8 cellular contexts compared by ENCODE assay signal in the genomic region with DNA sequence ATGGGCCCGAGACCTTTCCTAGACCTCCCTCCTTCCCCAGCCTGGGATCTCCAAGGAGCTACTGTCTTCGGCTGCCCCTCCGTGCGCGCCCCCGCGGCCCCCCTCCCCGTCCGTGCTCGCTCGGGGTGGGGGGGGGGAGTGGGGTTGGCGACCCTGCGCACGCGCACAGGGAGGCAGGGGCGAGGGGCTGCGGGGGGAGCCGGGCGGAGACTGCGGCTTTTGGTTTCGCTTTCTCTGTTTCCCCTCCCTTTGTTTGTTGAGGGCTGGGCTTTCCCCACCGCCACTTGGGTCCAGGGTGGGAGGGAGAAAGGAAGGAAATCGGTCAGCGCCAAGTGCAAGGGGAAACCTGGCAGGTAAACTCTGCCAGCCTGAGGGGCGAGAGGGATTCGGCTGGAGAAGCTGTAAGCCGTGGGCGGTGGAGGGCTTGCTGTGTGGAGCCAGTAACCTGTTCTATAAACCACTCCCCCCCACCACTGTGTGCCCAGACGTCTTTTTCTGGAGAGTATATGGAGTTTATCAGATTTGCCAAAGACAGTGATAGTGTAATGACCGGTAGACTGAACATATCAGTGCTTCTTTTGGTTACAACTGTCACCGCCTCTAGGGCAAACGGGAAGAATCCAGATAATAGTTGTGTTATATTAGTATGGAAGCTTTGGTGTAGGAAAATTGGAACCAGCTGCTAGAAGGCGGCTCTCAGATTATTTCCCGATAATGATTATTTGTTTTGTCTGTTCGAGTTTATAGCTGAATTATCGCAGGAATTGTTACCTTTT. TPM values are rescaled to one million over a fixed set of nuclear protein-coding genes. Genes with fewer than 3 reads are reported as not detected.
DNase-seq lines count a peak whose midpoint lies in the region; ATAC-seq and TF ChIP-seq lines count a peak whose summit lies in the region.

No MANE protein-coding gene starts in this region.

- intact Hi-C loops in colonic mucosa (cut with DNase I) = no loop called here

- DNase-seq in DMS 273 (lab: John Stamatoyannopoulos, UW; ENCODE audit: unreplicated experiment) = peak; percentile 77
- DNase-seq in DMS 273 treated with DMSO at 0.1 percent for 48 hours (lab: John Stamatoyannopoulos, UW) = no peak
- DNase-seq in NCI-H2171 (lab: John Stamatoyannopoulos, UW) = peak; percentile 9
- DNase-seq in activated CD4-positive, alpha-beta T cell treated with anti-CD3 and anti-CD28 coated beads for 48 hours = peak; percentile 79
- DNase-seq in colonic mucosa = peak; percentile 75
- DNase-seq in stimulated activated CD4-positive, alpha-beta T cell treated with anti-CD3 and anti-CD28 coated beads, Interleukin-4, amount 100 ng/mL, for 48 hours (ENCODE audit: low read depth in 2 of 2) = peak; percentile 56 to 61

- TF ChIP-seq RAD21 in liver (IDR thresholded peaks at IDR 0.05) = no peak

- TF ChIP-seq CTCF in colonic mucosa (IDR thresholded peaks at IDR 0.05) (no peak), liver (IDR thresholded peaks at IDR 0.05; ENCODE audit: low read depth, low read length, missing input control) (no peak)

- H3K9ac ChIP-seq in colonic mucosa (ENCODE audit: low read depth in 2 of 2, low read length in 2 of 2) (peak overlapping the region; percentile 99 to 100), liver (ENCODE audit: low read depth in 1 of 2, low read length in 2 of 2) (peak overlapping the region; percentile 95 to 100)

- H3K36me3 ChIP-seq in colonic mucosa (peaks cover under 1% of the 10 kb centered on the region), liver (ENCODE audit: control insufficient read depth in 4 of 4, insufficient read depth in 3 of 4, low read depth in 1 of 4, low read length in 3 of 4) (peaks cover 0 to 19% (median 16%) of the 10 kb centered on the region in 4 donors)

- H3K27ac ChIP-seq in colonic mucosa (peak overlapping the region; percentile 100), liver (ENCODE audit: low read depth in 1 of 2, low read length in 2 of 2) (peak overlapping the region; percentile 100)

- no peaks in the 10 kb centered on the region for H3K9me3 ChIP-seq in colonic mucosa
- no peaks in the 10 kb centered on the region for H3K9me3 ChIP-seq in liver (ENCODE audit: control insufficient read depth in 4 of 4, low read length in 3 of 4)

- H3K27me3 ChIP-seq in colonic mucosa (no peaks in the 10 kb centered on the region), liver (ENCODE audit: control insufficient read depth in 4 of 4, insufficient read depth in 4 of 4, low read length in 3 of 4) (no peaks in the 10 kb centered on the region)

- WGBS in liver = 1% methylated on average over 36 of the region's 36 CpGs

- ATAC-seq in HG03039 (IDR thresholded peaks at IDR 0.05; ENCODE audit: unreplicated experiment) = peak; percentile 37

- peaks cover 8% of the 10 kb centered on the region for H3K4me1 ChIP-seq in colonic mucosa
- H3K4me1 ChIP-seq in liver (ENCODE audit: control insufficient read depth in 4 of 4, insufficient read depth in 4 of 4, low read length in 3 of 4) = peaks cover 6 to 59% (median 47%) of the 10 kb centered on the region in 4 donors

- peak overlapping the region; percentile 94 for H3K4me3 ChIP-seq in colonic mucosa
- peak overlapping the region; percentile 85 to 97 (median 96) for H3K4me3 ChIP-seq in liver (ENCODE audit: low read depth in 1 of 3, low read length in 3 of 3)

TF ChIP-seq in liver, 16 proteins besides CTCF, POLR2A, EP300 and RAD21:
- TF ChIP-seq RXRA (IDR thresholded peaks at IDR 0.05) = no peak
- TF ChIP-seq HNF4G (IDR thresholded peaks at IDR 0.05) = no peak
- TF ChIP-seq GABPA (IDR thresholded peaks at IDR 0.05 in 1 of 2, conservative IDR thresholded peaks at IDR 0.05 in 1 of 2) = no peak
- TF ChIP-seq EGR1 (IDR thresholded peaks at IDR 0.05; ENCODE audit: low read depth in 2 of 2) = no peak

RNA-seq across cellular contexts. Expression of gene DNAJA1, which starts 0.7 kb away (rescaled TPM):
- total RNA-seq in colonic mucosa (10 to 100 TPM; 66.4 to 93.6 TPM), liver (10 to 100 TPM; 60.9 to 96.6 TPM)
- 10 to 100 TPM; 72.3 to 74.6 TPM for polyA plus RNA-seq in liver

RNA-seq across cellular contexts. Expression of gene APTX, which starts 24.3 kb away (rescaled TPM):
- total RNA-seq in colonic mucosa = 10 to 100 TPM; 22.6 to 33.3 TPM
- 10 to 100 TPM; 13.6 to 16.3 TPM for total RNA-seq in liver
- 10 to 100 TPM; 14.2 to 17.4 TPM for polyA plus RNA-seq in liver

RNA-seq across cellular contexts. Expression of gene SMU1, which starts 50.7 kb away (rescaled TPM):
- total RNA-seq in colonic mucosa = 10 to 100 TPM; 17.4 to 18.7 TPM
- 10 to 100 TPM; 12.3 to 14.2 TPM for total RNA-seq in liver
- polyA plus RNA-seq in liver = 1 to 10 TPM; 5.3 to 6.7 TPM
